In genomic region chr7:80924090-80924489, GRCh38 we compare ENCODE assay signal across 29 cellular contexts. TPM values are rescaled to one million over a fixed set of nuclear protein-coding genes. Genes with fewer than 3 reads are reported as not detected.
A peak's percentile ranks its signal among the peaks of the same experiment; 100 is the strongest.
DNase-seq lines count a peak whose midpoint lies in the region; ATAC-seq and TF ChIP-seq lines count a peak whose summit lies in the region.
"Had no signal": no experiment of that assay in that cellular context is flagged by ENCODE, and none has a peak within 500 bp of the region (broad histone marks: within the 10 kb centered on the region; RNA-seq: fewer than 3 reads in every experiment).

No MANE protein-coding gene starts in this region.

- DNase-seq in mammary epithelial cell (no peak), MCF 10A (ENCODE audit: unreplicated experiment) (no peak), PC-9 (no peak), NCI-H2171 treated with DMSO at 0.1 percent for 48 hours (lab: John Stamatoyannopoulos, UW) (no peak)
- DNase-seq in activated naive CD4-positive, alpha-beta T cell treated with anti-CD3 and anti-CD28 coated beads, Interleukin-2, amount 50 U/mL, for 72 hours (ENCODE audit: low spot score in 2 of 2): no peak
- DNase-seq: activated CD4-positive, alpha-beta T cell treated with anti-CD3 and anti-CD28 coated beads for 48 hours; activated CD8-positive, alpha-beta memory T cell treated with anti-CD3 and anti-CD28 coated beads for 24 hours; activated effector memory CD4-positive, alpha-beta T cell treated with Interleukin-2 at 50 U/mL for 16 hours; caudate nucleus; EL; foreskin keratinocyte; left cardiac atrium; mesenchymal stem cell; MG63; naive thymus-derived CD8-positive, alpha-beta T cell; NCI-H2029 treated with DMSO at 0.1 percent for 48 hours; NCI-H226; NCI-H82; retina; Right ventricle myocardium superior; stimulated activated CD4-positive, alpha-beta T cell treated with anti-CD3 and anti-CD28 coated beads, Interleukin-1b, Interleukin-23, amount 100 ng/mL, for 48 hours; WERI-Rb-1 had no signal

- H3K4me1 ChIP-seq in mammary epithelial cell (ENCODE audit: insufficient read depth, low read length): peaks cover 23% of the 10 kb centered on the region
- peaks cover 36% of the 10 kb centered on the region for H3K4me1 ChIP-seq in PC-9 (replicated peaks; ENCODE audit: insufficient read depth)
- H3K4me1 ChIP-seq in mucosa of rectum (ENCODE audit: control insufficient read depth in 2 of 2, insufficient read depth in 2 of 2, low read length in 2 of 2): peaks cover 24 to 32% of the 10 kb centered on the region in 2 donors

- no peaks in the 10 kb centered on the region for H3K9me2 ChIP-seq in PC-9 (ENCODE audit: insufficient read depth)

- dilution Hi-C loops in mammary epithelial cell (cut with HindIII; ENCODE audit: low sequenced_read_pairs): no loop called here

- H3K79me2 ChIP-seq in mammary epithelial cell (ENCODE audit: insufficient read depth, low read length) (no peaks in the 10 kb centered on the region), PC-9 (ENCODE audit: low read depth) (no peaks in the 10 kb centered on the region)

- H3K36me3 Mint-ChIP-seq in MCF 10A (ENCODE audit: insufficient read depth, unreplicated experiment): no peaks in the 10 kb centered on the region
- peaks cover 0 to 4% of the 10 kb centered on the region in 2 donors for H3K36me3 Mint-ChIP-seq in activated naive CD4-positive, alpha-beta T cell treated with anti-CD3 and anti-CD28 coated beads, Interleukin-2, amount 50 U/mL, for 72 hours

- WGBS in mammary epithelial cell (ENCODE audit: low coverage, missing lambda C conversion rate): 55% methylated on average over 2 of the region's 2 CpGs

- H3F3A ChIP-seq in PC-9 (ENCODE audit: insufficient read depth, low read depth): peaks cover 9% of the 10 kb centered on the region

- BruUV-seq in mammary epithelial cell (replicated peaks; lab: Mats Ljungman, UMichigan) (no TSS peak), MCF 10A (replicated peaks; lab: Mats Ljungman, UMichigan) (no TSS peak), PC-9 (replicated peaks; lab: Mats Ljungman, UMichigan) (no TSS peak)

- H3K36me3 ChIP-seq in mammary epithelial cell (ENCODE audit: insufficient read depth, low read length) (no peaks in the 10 kb centered on the region), PC-9 (ENCODE audit: low read depth) (no peaks in the 10 kb centered on the region), mucosa of rectum (ENCODE audit: control insufficient read depth in 2 of 2, insufficient read depth in 2 of 2, low read length in 2 of 2) (no peaks in the 10 kb centered on the region)
- H3K36me3 ChIP-seq: MG63, tibial nerve, WERI-Rb-1 had no signal

- H3K4me1 Mint-ChIP-seq in MCF 10A (ENCODE audit: insufficient read depth, unreplicated experiment): peaks cover 13% of the 10 kb centered on the region
- H3K4me1 Mint-ChIP-seq: B cell had no signal

- no peaks in the 10 kb centered on the region for H3K27me3 Mint-ChIP-seq in MCF 10A (ENCODE audit: insufficient read depth, unreplicated experiment)

- H2AFZ ChIP-seq in mammary epithelial cell (ENCODE audit: low read depth, low read length) (peak overlapping the region; percentile 45), PC-9 (peak overlapping the region; percentile 24; the same call in 1 of the 2 replicates)

- no peak overlapping the region for H3K27ac ChIP-seq in mammary epithelial cell (ENCODE audit: insufficient read depth, low read depth, low read length)
- no peak overlapping the region for H3K27ac ChIP-seq in PC-9
- peak overlapping the region; percentile 27 to 65 for H3K27ac ChIP-seq in mucosa of rectum (ENCODE audit: low read depth in 2 of 2, low read length in 2 of 2)
- H3K27ac ChIP-seq: foreskin keratinocyte, skin epidermis, tibial nerve, WERI-Rb-1 had no signal

- ATAC-seq in GM19467 (IDR thresholded peaks at IDR 0.05; ENCODE audit: unreplicated experiment) (no peak), GM21526 (IDR thresholded peaks at IDR 0.05; ENCODE audit: low FRiP score, unreplicated experiment) (no peak)
- no peak for ATAC-seq in activated naive CD4-positive, alpha-beta T cell treated with anti-CD3 and anti-CD28 coated beads, Interleukin-2, amount 50 U/mL, for 72 hours
- ATAC-seq: esophagus mucosa; foreskin keratinocyte; left cardiac atrium; naive thymus-derived CD8-positive, alpha-beta T cell had no signal

- H3K9me3 Mint-ChIP-seq in MCF 10A (ENCODE audit: unreplicated experiment): no peaks in the 10 kb centered on the region
- H3K9me3 Mint-ChIP-seq in activated naive CD4-positive, alpha-beta T cell treated with anti-CD3 and anti-CD28 coated beads, Interleukin-2, amount 50 U/mL, for 72 hours: peaks cover 0 to 5% of the 10 kb centered on the region in 2 donors

- in situ Hi-C loops in mammary epithelial cell (cut with MboI; ENCODE audit: low sequenced_read_pairs in 2 of 2): no loop called here

- H4K20me1 ChIP-seq in mammary epithelial cell (ENCODE audit: insufficient read depth, low read length) (no peaks in the 10 kb centered on the region), PC-9 (ENCODE audit: insufficient read depth) (no peaks in the 10 kb centered on the region)

- H3K9ac ChIP-seq in mammary epithelial cell (ENCODE audit: insufficient read depth, low read length) (no peak overlapping the region), mucosa of rectum (ENCODE audit: low read depth in 1 of 2, low read length in 2 of 2) (no peak overlapping the region)

- H3K4me2 ChIP-seq in mammary epithelial cell (ENCODE audit: insufficient read depth, low read depth, low read length) (no peak overlapping the region), PC-9 (no peak overlapping the region)

- intact Hi-C loops in mammary epithelial cell (cut with micrococcal nuclease): no loop called here
- intact Hi-C loops in MCF 10A (cut with micrococcal nuclease): loop anchor here (5.0 kb wide), 1 partner anchor 238 kb away; no protein-coding TSS in a partner anchor
- intact Hi-C loops in PC-9 (cut with micrococcal nuclease; ENCODE audit: unreplicated experiment): no loop called here

- no peak overlapping the region for H3K4me3 Mint-ChIP-seq in MCF 10A (ENCODE audit: unreplicated experiment)
- H3K4me3 Mint-ChIP-seq: B cell; naive thymus-derived CD8-positive, alpha-beta T cell had no signal

- H3K4me3 ChIP-seq in mammary epithelial cell (replicated peaks in 1 of 3; ENCODE audit: insufficient read depth in 1 of 3, low read depth in 2 of 3, low read length in 3 of 3) (no peak overlapping the region), PC-9 (no peak overlapping the region), mucosa of rectum (ENCODE audit: low read length in 2 of 2) (peak overlapping the region in 1 of 2 donors; percentile 16)
- H3K4me3 ChIP-seq: MG63, skin epidermis, tibial nerve had no signal

- no peaks in the 10 kb centered on the region for H3K27me3 ChIP-seq in mammary epithelial cell (ENCODE audit: insufficient read depth, low read length)
- no peaks in the 10 kb centered on the region for H3K27me3 ChIP-seq in PC-9 (ENCODE audit: insufficient read depth, low read depth)
- no peaks in the 10 kb centered on the region for H3K27me3 ChIP-seq in mucosa of rectum (ENCODE audit: control insufficient read depth in 2 of 2, insufficient read depth in 2 of 2, low read length in 2 of 2)
- H3K27me3 ChIP-seq: foreskin keratinocyte, MG63, tibial nerve had no signal

- TF ChIP-seq CTCF in mammary epithelial cell (conservative IDR thresholded peaks at IDR 0.05 in 1 of 2, IDR thresholded peaks at IDR 0.05 in 1 of 2; ENCODE audit: extremely low read depth in 1 of 2, insufficient read depth in 1 of 2, low read depth in 1 of 2, low read length in 2 of 2) (no peak), MCF 10A (IDR thresholded peaks at IDR 0.05; ENCODE audit: unreplicated experiment) (no peak), PC-9 (conservative IDR thresholded peaks at IDR 0.05) (no peak)

- CTCF ChIA-PET in mammary epithelial cell (lab: Charles Lee; ENCODE audit: low non-redundant PET): no interaction called here
- CTCF ChIA-PET in MCF 10A (lab: Yijun Ruan, JAX): interaction anchor here (0.8 to 1.1 kb wide), 4 partner anchors 16 to 544 kb away, joined by 3 to 6 read pairs (median 3); no protein-coding TSS in a partner anchor
- CTCF ChIA-PET in PC-9 (lab: Charles Lee): no interaction called here

- H3K9me3 ChIP-seq in mammary epithelial cell (replicated peaks; ENCODE audit: insufficient read depth, low read length): peaks cover 6% of the 10 kb centered on the region
- no peaks in the 10 kb centered on the region for H3K9me3 ChIP-seq in PC-9 (ENCODE audit: insufficient read depth, low read depth)
- no peaks in the 10 kb centered on the region for H3K9me3 ChIP-seq in mucosa of rectum (ENCODE audit: control insufficient read depth in 2 of 2, low read length in 2 of 2)
- H3K9me3 ChIP-seq: MG63 had no signal

- POLR2A ChIA-PET in MCF 10A (lab: Yijun Ruan, JAX) (interaction anchor here (2.1 to 7.6 kb wide), 2 partner anchors 16 to 17 kb away, joined by 9 to 115 read pairs; no protein-coding TSS in a partner anchor), PC-9 (lab: Charles Lee; ENCODE audit: unreplicated experiment) (no interaction called here)

- no peak overlapping the region for H3K27ac Mint-ChIP-seq in MCF 10A (ENCODE audit: low read depth, unreplicated experiment)
- H3K27ac Mint-ChIP-seq in activated naive CD4-positive, alpha-beta T cell treated with anti-CD3 and anti-CD28 coated beads, Interleukin-2, amount 50 U/mL, for 72 hours: no peak overlapping the region
- H3K27ac Mint-ChIP-seq: B cell; naive thymus-derived CD8-positive, alpha-beta T cell had no signal

RNA-seq across cellular contexts. Expression of gene SEMA3C, which starts 5.2 kb away (rescaled TPM):
- 100 to 1,000 TPM; 312 to 708 TPM for total RNA-seq in mammary epithelial cell
- polyA plus RNA-seq in mammary epithelial cell: 140 TPM
- polyA minus RNA-seq in mammary epithelial cell: 473 TPM
- 91.0 and 140 TPM in 2 replicates for total RNA-seq in MCF 10A (2022)
- total RNA-seq in PC-9 (2021): 19.9 and 20.9 TPM in 2 replicates
- not detected for total RNA-seq in activated naive CD4-positive, alpha-beta T cell treated with anti-CD3 and anti-CD28 coated beads, Interleukin-2, amount 50 U/mL, for 72 hours
- total RNA-seq: B cell; naive thymus-derived CD8-positive, alpha-beta T cell had no signal
- polyA plus RNA-seq: naive thymus-derived CD8-positive, alpha-beta T cell had no signal

Comparison
In these comparisons a context has a peak if more than half of its experiments do, and no peak if none do; other contexts are left out.
1. H3K27ac ChIP-seq: peak in mucosa of rectum (2 of 2); none in mammary epithelial cell (single experiment) and PC-9 (single experiment).
2. RNA of gene SEMA3C, which starts 5.2 kb away (total RNA-seq): 312 to 708 TPM in mammary epithelial cell, 91.0 to 140 TPM in MCF 10A and 19.9 to 20.9 TPM in PC-9; not detected in activated naive CD4-positive, alpha-beta T cell treated with anti-CD3 and anti-CD28 coated beads, Interleukin-2, amount 50 U/mL, for 72 hours; every median in the first group is over 10 times any median in the second.